Comparison of ENCODE assay signal across 34 cellular contexts in the genomic region with DNA sequence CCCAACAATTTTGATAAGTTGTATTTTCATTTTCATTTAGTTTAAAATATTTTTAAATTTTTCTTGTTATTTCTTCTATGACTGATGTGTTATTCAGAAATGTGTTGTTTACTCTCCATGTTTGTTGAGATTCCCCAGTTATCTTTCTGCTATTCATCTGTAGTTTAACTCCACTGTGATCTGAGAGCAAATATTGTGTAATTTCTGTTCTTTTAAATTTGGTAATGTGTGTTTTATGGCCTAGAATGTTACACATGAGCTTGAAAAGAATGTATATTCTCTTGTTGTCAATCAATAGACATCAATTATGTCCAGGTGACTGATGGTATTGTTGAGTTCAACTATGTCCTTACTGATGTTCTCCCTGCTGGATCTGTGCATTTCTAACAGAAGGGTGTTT.
DNase-seq lines count a peak whose midpoint lies in the region; ATAC-seq, FAIRE-seq and TF ChIP-seq lines count a peak whose summit lies in the region.
"Had no signal": no experiment of that assay in that cellular context is flagged by ENCODE, and none has a peak within 500 bp of the region (broad histone marks: within the 10 kb centered on the region; RNA-seq: fewer than 3 reads in every experiment).

No MANE protein-coding gene starts in this region.

- H3K27ac ChIP-seq in HepG2 (ENCODE audit: extremely low read length, insufficient read depth, low read length), result no peak overlapping the region
- H3K27ac ChIP-seq in RWPE1, result no peak overlapping the region
- H3K27ac ChIP-seq: 22Rv1; A549; BLaER1; BLaER1 treated with 17β-estradiol and CSF1 and Interleukin-3, amounts not matched to agents 10 nM and 100 nM; C4-2B had no signal

- ATAC-seq in HepG2, result no peak
- ATAC-seq: A549; CD8-positive, alpha-beta T cell had no signal

- TF ChIP-seq EP300 in HepG2 (IDR thresholded peaks at IDR 0.05; ENCODE audit: low read depth in 2 of 2, low read length in 2 of 2) (no peak), HepG2 (CRISPR knock-in tag; IDR thresholded peaks at IDR 0.05; ENCODE audit: borderline replicate concordance) (no peak)

- H3K4me1 ChIP-seq in HepG2 (ENCODE audit: insufficient read depth, low read length), result 0 out of 2 replicates have a peak, but pooled peaks cover 7% of the 10 kb centered on the region
- H3K4me1 ChIP-seq: A549; BE2C; BLaER1; BLaER1 treated with 17β-estradiol and CSF1 and Interleukin-3, amounts not matched to agents 10 nM and 100 nM; Caco-2 had no signal

- no peak overlapping the region for H3K4me2 ChIP-seq in HepG2 (ENCODE audit: low read depth, low read length)
- H3K4me2 ChIP-seq: A549; BLaER1; BLaER1 treated with 17β-estradiol and CSF1 and Interleukin-3, amounts not matched to agents 10 nM and 100 nM had no signal

- no peaks in the 10 kb centered on the region for H3K27me3 Mint-ChIP-seq in glutamatergic neuron (ENCODE audit: unreplicated experiment)
- H3K27me3 Mint-ChIP-seq: B cell; CD4-positive, alpha-beta T cell; CD4-positive, CD25-positive, alpha-beta regulatory T cell had no signal

- no peak for TF ChIP-seq POLR2A in H54 (IDR thresholded peaks at IDR 0.05; ENCODE audit: low read depth, low read length)
- TF ChIP-seq POLR2A in HepG2 (IDR thresholded peaks at IDR 0.05; ENCODE audit: insufficient read depth in 1 of 2, low read depth in 2 of 2, low read length in 2 of 2), result no peak

- POLR2A ChIA-PET in HepG2 (lab: Yijun Ruan, JAX), result no interaction called here
- POLR2A ChIA-PET in RWPE1 (lab: Yijun Ruan, JAX; ENCODE audit: low non-redundant PET), result no interaction called here

- FAIRE-seq in H54 (lab: Jason Lieb, UNC), result peak; percentile 15
- FAIRE-seq in HTR-8/SVneo (lab: Jason Lieb, UNC), result peak; percentile 40
- FAIRE-seq in HepG2 (lab: Jason Lieb, UNC), result no peak
- FAIRE-seq: D721Med had no signal

- no peaks in the 10 kb centered on the region for H3K79me2 ChIP-seq in HepG2 (ENCODE audit: insufficient read depth, low read length)

- no peak overlapping the region for H3K4me3 ChIP-seq in HepG2 (replicated peaks in 1 of 3; ENCODE audit: insufficient read depth in 1 of 3, low read depth in 2 of 3, low read length in 3 of 3)
- H3K4me3 ChIP-seq: A549; BLaER1; BLaER1 treated with 17β-estradiol and CSF1 and Interleukin-3, amounts not matched to agents 10 nM and 100 nM had no signal

- H3K9ac ChIP-seq in HepG2 (ENCODE audit: insufficient read depth, low read depth, low read length), result no peak overlapping the region
- H3K9ac ChIP-seq: BLaER1; BLaER1 treated with 17β-estradiol and CSF1 and Interleukin-3, amounts not matched to agents 10 nM and 100 nM had no signal

- H4K20me1 ChIP-seq in HepG2 (ENCODE audit: insufficient read depth, low read length), result no peaks in the 10 kb centered on the region
- H4K20me1 ChIP-seq: BLaER1; BLaER1 treated with 17β-estradiol and CSF1 and Interleukin-3, amounts not matched to agents 10 nM and 100 nM had no signal

- BruUV-seq in HepG2 (replicated peaks; lab: Mats Ljungman, UMichigan), result no TSS peak

- DNase-seq in H54 (ENCODE audit: insufficient read length, low spot score), result no peak
- DNase-seq in HTR-8/SVneo (ENCODE audit: insufficient read length, low spot score), result no peak
- peak; percentile 35 for DNase-seq in HepG2 (ENCODE audit: low spot score)
- no peak for DNase-seq in hypothalamus (lab: John Stamatoyannopoulos, UW)
- no peak for DNase-seq in RWPE1 (ENCODE audit: low spot score)
- DNase-seq in glutamatergic neuron, result no peak
- DNase-seq: 8988T; ACHN; AML-193; BE2C; C1 segment of cervical spinal cord; Caco-2; Calu3; CD4-positive, alpha-beta memory T cell; CD4-positive, alpha-beta T cell; CD4-positive, CD25-positive, alpha-beta regulatory T cell; CD8-positive, alpha-beta memory T cell; CD8-positive, alpha-beta T cell; COR-L47; DMS 273 treated with DMSO at 0.1 percent for 48 hours; DMS153; DMS53; DMS79; DMS79 treated with DMSO at 0.1 percent for 48 hours; DND-41; EL had no signal

- no peak for TF ChIP-seq RAD21 in HepG2 (CRISPR knock-in tag; IDR thresholded peaks at IDR 0.05)

- in situ Hi-C loops in HepG2 (cut with HindIII; ENCODE audit: extremely low pct_ligation_motif_present, low pct_unique_long_range_greater_than_20kb), result no loop called here

- H3K27ac Mint-ChIP-seq in glutamatergic neuron (ENCODE audit: unreplicated experiment), result no peak overlapping the region
- H3K27ac Mint-ChIP-seq: B cell; CD14-positive monocyte; CD4-positive, alpha-beta memory T cell; CD4-positive, alpha-beta T cell; CD4-positive, CD25-positive, alpha-beta regulatory T cell; CD8-positive, alpha-beta memory T cell; CD8-positive, alpha-beta T cell had no signal

- CTCF ChIA-PET in HepG2 (lab: Yijun Ruan, JAX; ENCODE audit: low intra/inter-chr PET ratio, low total read pairs) (no interaction called here), RWPE1 (lab: Yijun Ruan, JAX) (no interaction called here)

- peaks cover 0 to 24% of the 10 kb centered on the region in 2 experiments; a peak in 4 of 5 replicates for H3K27me3 ChIP-seq in HepG2 (ENCODE audit: control insufficient read depth in 1 of 2, insufficient read depth in 2 of 2, low read length in 2 of 2)
- H3K27me3 ChIP-seq: BE2C; BLaER1; BLaER1 treated with 17β-estradiol and CSF1 and Interleukin-3, amounts not matched to agents 10 nM and 100 nM had no signal

- intact Hi-C loops in HepG2 (cut with micrococcal nuclease; ENCODE audit: unreplicated experiment), result no loop called here

- TF ChIP-seq CTCF in HepG2 (CRISPR knock-in tag; IDR thresholded peaks at IDR 0.05) (no peak), RWPE1 (conservative IDR thresholded peaks at IDR 0.05; ENCODE audit: low read depth) (no peak), glutamatergic neuron (IDR thresholded peaks at IDR 0.05; ENCODE audit: partially characterized antibody, unreplicated experiment) (no peak)

- peaks cover 28% of the 10 kb centered on the region for H3K36me3 Mint-ChIP-seq in glutamatergic neuron (ENCODE audit: unreplicated experiment)
- H3K36me3 Mint-ChIP-seq: CD14-positive monocyte; CD4-positive, alpha-beta memory T cell; CD4-positive, CD25-positive, alpha-beta regulatory T cell; CD8-positive, alpha-beta memory T cell; CD8-positive, alpha-beta T cell had no signal

- H2AFZ ChIP-seq in HepG2 (ENCODE audit: low read length), result no peak overlapping the region

- no peaks in the 10 kb centered on the region for H3K36me3 ChIP-seq in HepG2 (replicated peaks in 1 of 2; ENCODE audit: control insufficient read depth in 1 of 2, insufficient read depth in 2 of 2, low read length in 2 of 2)
- H3K36me3 ChIP-seq: BE2C; BLaER1; BLaER1 treated with 17β-estradiol and CSF1 and Interleukin-3, amounts not matched to agents 10 nM and 100 nM had no signal

- H3K9me3 Mint-ChIP-seq in glutamatergic neuron (ENCODE audit: unreplicated experiment), result peaks cover 19% of the 10 kb centered on the region

- peaks cover 34% of the 10 kb centered on the region for H3K9me3 ChIP-seq in HepG2 (ENCODE audit: low read length)
- H3K9me3 ChIP-seq: BE2C had no signal

- peaks cover 3% of the 10 kb centered on the region for H3K4me1 Mint-ChIP-seq in glutamatergic neuron (ENCODE audit: low read depth, unreplicated experiment)
- H3K4me1 Mint-ChIP-seq: B cell; CD14-positive monocyte; CD4-positive, CD25-positive, alpha-beta regulatory T cell; CD8-positive, alpha-beta memory T cell had no signal

- no peak overlapping the region for H3K4me3 Mint-ChIP-seq in glutamatergic neuron (ENCODE audit: unreplicated experiment)
- H3K4me3 Mint-ChIP-seq: B cell; CD14-positive monocyte; CD4-positive, alpha-beta memory T cell; CD4-positive, alpha-beta T cell; CD4-positive, CD25-positive, alpha-beta regulatory T cell; CD8-positive, alpha-beta memory T cell; CD8-positive, alpha-beta T cell had no signal

TF ChIP-seq in HepG2, 621 proteins besides CTCF, POLR2A, EP300 and RAD21 (continues in another document):
- no peak for TF ChIP-seq CCAR2 (optimal IDR thresholded peaks at IDR 0.05; ENCODE audit: low read depth, low read length)
- TF ChIP-seq NFATC3 (CRISPR knock-in tag; IDR thresholded peaks at IDR 0.05), result no peak
- TF ChIP-seq ZBTB21 (CRISPR knock-in tag; IDR thresholded peaks at IDR 0.05), result no peak
- no peak for TF ChIP-seq NFYB (CRISPR knock-in tag; IDR thresholded peaks at IDR 0.05)
- peak; percentile 44; the same call in 1 of the 2 replicates for TF ChIP-seq FOXA3 (CRISPR knock-in tag; IDR thresholded peaks at IDR 0.05)
- no peak for TF ChIP-seq TBX2 (CRISPR knock-in tag; IDR thresholded peaks at IDR 0.05; ENCODE audit: borderline replicate concordance)
- no peak for TF ChIP-seq ZNF639 (CRISPR knock-in tag; conservative IDR thresholded peaks at IDR 0.05)
- peak; percentile 37; the same call in 1 of the 2 replicates for TF ChIP-seq NCOA2 (CRISPR knock-in tag; IDR thresholded peaks at IDR 0.05)
- no peak for TF ChIP-seq ATF1 (CRISPR knock-in tag; IDR thresholded peaks at IDR 0.05)
- TF ChIP-seq FOXA1 (IDR thresholded peaks at IDR 0.05), result no peak
- TF ChIP-seq FOXA1 (CRISPR knock-in tag; IDR thresholded peaks at IDR 0.05), result 0 out of 2 replicates have a peak, but pooled peaks have one; percentile 30
- no peak for TF ChIP-seq SATB2 (CRISPR knock-in tag; IDR thresholded peaks at IDR 0.05)
- TF ChIP-seq, protein P1, sequence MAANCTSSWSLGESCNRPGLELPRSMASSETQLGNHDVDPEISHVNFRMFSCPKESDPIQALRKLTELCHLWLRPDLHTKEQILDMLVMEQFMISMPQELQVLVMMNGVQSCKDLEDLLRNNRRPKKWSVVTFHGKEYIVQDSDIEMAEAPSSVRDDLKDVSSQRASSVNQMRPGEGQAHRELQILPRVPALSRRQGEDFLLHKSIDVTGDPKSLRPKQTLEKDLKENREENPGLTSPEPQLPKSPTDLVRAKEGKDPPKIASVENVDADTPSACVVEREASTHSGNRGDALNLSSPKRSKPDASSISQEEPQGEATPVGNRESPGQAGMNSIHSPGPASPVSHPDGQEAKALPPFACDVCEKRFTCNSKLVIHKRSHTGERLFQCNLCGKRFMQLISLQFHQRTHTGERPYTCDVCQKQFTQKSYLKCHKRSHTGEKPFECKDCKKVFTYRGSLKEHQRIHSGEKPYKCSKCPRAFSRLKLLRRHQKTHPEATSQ (CRISPR knock-in tag; IDR thresholded peaks at IDR 0.05; ENCODE audit: borderline replicate concordance), result no peak
